In the genomic region with DNA sequence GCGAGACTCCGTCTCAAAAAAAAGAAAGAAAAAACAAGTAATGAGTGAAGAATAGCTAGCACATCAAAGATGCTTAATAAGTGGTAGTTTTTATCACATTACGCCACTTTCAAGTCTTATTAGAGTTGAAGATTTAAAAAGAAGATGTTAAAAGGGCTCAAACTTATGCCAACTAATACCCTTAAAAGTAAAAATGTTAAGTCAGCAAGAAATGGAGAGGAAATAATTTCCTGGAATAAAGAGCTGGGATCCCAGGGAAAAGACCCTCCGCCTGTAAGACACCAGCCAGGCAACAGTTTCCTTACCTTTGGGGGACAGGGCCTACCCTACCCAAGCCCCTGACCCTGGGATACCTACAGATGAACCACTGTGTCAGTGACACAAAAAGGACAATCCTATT, we compare ENCODE assay signal across 17 cellular contexts. TPM values are rescaled to one million over a fixed set of nuclear protein-coding genes. Genes with fewer than 3 reads are reported as not detected.
DNase-seq lines count a peak whose midpoint lies in the region; ATAC-seq and TF ChIP-seq lines count a peak whose summit lies in the region.
"Had no signal": no experiment of that assay in that cellular context is flagged by ENCODE, and none has a peak within 500 bp of the region (broad histone marks: within the 10 kb centered on the region; RNA-seq: fewer than 3 reads in every experiment).

No MANE protein-coding gene starts in this region.

- peak overlapping the region in 6 of 7 donors; percentile 41 to 95 (median 84) for H3K4me3 Mint-ChIP-seq in CD8-positive, alpha-beta memory T cell
- peak overlapping the region; percentile 93 for H3K4me3 Mint-ChIP-seq in activated CD8-positive, alpha-beta T cell treated with anti-CD3 and anti-CD28 coated beads for 36 hours
- H3K4me3 Mint-ChIP-seq in memory B cell (peak overlapping the region; percentile 24), Caco-2 (ENCODE audit: unreplicated experiment) (no peak overlapping the region)
- H3K4me3 Mint-ChIP-seq: CD14-positive monocyte, endodermal cell had no signal

- peak overlapping the region; percentile 14 for H3K4me3 ChIP-seq in CD8-positive, alpha-beta memory T cell (ENCODE audit: low read length)
- no peak overlapping the region for H3K4me3 ChIP-seq in upper lobe of left lung
- no peak overlapping the region for H3K4me3 ChIP-seq in Caco-2 (ENCODE audit: low read depth, low read length)
- H3K4me3 ChIP-seq: adrenal gland, mucosa of descending colon, skin epidermis had no signal

- H3K36me3 ChIP-seq in CD8-positive, alpha-beta memory T cell (ENCODE audit: insufficient read depth, low read length) = peaks cover 30% of the 10 kb centered on the region
- peaks cover 6 to 52% (median 15%) of the 10 kb centered on the region in 4 donors for H3K36me3 ChIP-seq in upper lobe of left lung
- H3K36me3 ChIP-seq in Caco-2 (ENCODE audit: control insufficient read depth, insufficient read depth, low read length) = no peaks in the 10 kb centered on the region

- BruUV-seq in Caco-2 (replicated peaks; lab: Mats Ljungman, UMichigan) = no TSS peak

- intact Hi-C loops in activated CD8-positive, alpha-beta T cell treated with anti-CD3 and anti-CD28 coated beads for 36 hours (cut with micrococcal nuclease) = no loop called here
- intact Hi-C loops in Caco-2 (cut with micrococcal nuclease; ENCODE audit: unreplicated experiment) = no loop called here

- no peaks in the 10 kb centered on the region for H3K27me3 ChIP-seq in CD8-positive, alpha-beta memory T cell (ENCODE audit: insufficient read depth, low read length, poor library complexity, severe bottlenecking)
- H3K27me3 ChIP-seq in upper lobe of left lung (no peaks in the 10 kb centered on the region), Caco-2 (replicated peaks; ENCODE audit: control insufficient read depth, insufficient read depth, low read length) (no peaks in the 10 kb centered on the region)
- H3K27me3 ChIP-seq: adrenal gland had no signal

- H3K9me3 Mint-ChIP-seq in CD8-positive, alpha-beta memory T cell = peaks cover 0 to 3% (median 0%) of the 10 kb centered on the region in 5 donors
- peaks cover 1% of the 10 kb centered on the region for H3K9me3 Mint-ChIP-seq in activated CD8-positive, alpha-beta T cell treated with anti-CD3 and anti-CD28 coated beads for 36 hours
- H3K9me3 Mint-ChIP-seq in memory B cell (peaks cover 2% of the 10 kb centered on the region), Caco-2 (ENCODE audit: unreplicated experiment) (no peaks in the 10 kb centered on the region)
- H3K9me3 Mint-ChIP-seq: endodermal cell had no signal

- TF ChIP-seq EP300 in upper lobe of left lung (IDR thresholded peaks at IDR 0.05) = no peak

- no peak for DNase-seq in CD8-positive, alpha-beta memory T cell
- no peak for DNase-seq in activated CD8-positive, alpha-beta T cell treated with anti-CD3 and anti-CD28 coated beads for 36 hours
- no peak for DNase-seq in memory B cell (ENCODE audit: low spot score in 2 of 2)
- no peak for DNase-seq in upper lobe of left lung
- no peak for DNase-seq in Caco-2
- DNase-seq in NCI-H2171 treated with DMSO at 0.1 percent for 48 hours (lab: John Stamatoyannopoulos, UW) = no peak
- DNase-seq: adrenal gland, endodermal cell, left colon, mucosa of descending colon, MV-4-11, NCI-H748 treated with DMSO at 0.1 percent for 48 hours had no signal

- WGBS in upper lobe of left lung, 2 donors = 92 to 95% methylated on average over 4 of the region's 4 CpGs

- CTCF ChIA-PET in CD8-positive, alpha-beta memory T cell (lab: Charles Lee) = interaction anchor here (1.0 to 4.0 kb wide), 4 partner anchors 15 to 75 kb away, joined by 3 to 37 read pairs (median 20); no protein-coding TSS in a partner anchor
- CTCF ChIA-PET in activated CD8-positive, alpha-beta T cell treated with anti-CD3 and anti-CD28 coated beads for 36 hours (lab: Charles Lee) = interaction anchor here (0.8 to 2.5 kb wide), 4 partner anchors 9 to 53 kb away, joined by 3 to 9 read pairs (median 3); no protein-coding TSS in a partner anchor
- CTCF ChIA-PET in Caco-2 (lab: Charles Lee) = no interaction called here

- H3K9me3 ChIP-seq in CD8-positive, alpha-beta memory T cell (ENCODE audit: low read length) = no peaks in the 10 kb centered on the region
- H3K9me3 ChIP-seq in upper lobe of left lung = no peaks in the 10 kb centered on the region
- H3K9me3 ChIP-seq in Caco-2 = no peaks in the 10 kb centered on the region
- H3K9me3 ChIP-seq: adrenal gland, mucosa of descending colon had no signal

- H3K4me1 Mint-ChIP-seq in CD8-positive, alpha-beta memory T cell = peaks cover 38 to 52% (median 41%) of the 10 kb centered on the region in 3 donors
- H3K4me1 Mint-ChIP-seq in activated CD8-positive, alpha-beta T cell treated with anti-CD3 and anti-CD28 coated beads for 36 hours (ENCODE audit: low read depth) = peaks cover 29% of the 10 kb centered on the region
- H3K4me1 Mint-ChIP-seq in memory B cell (peaks cover 22% of the 10 kb centered on the region), Caco-2 (ENCODE audit: low read depth, unreplicated experiment) (peaks cover 12% of the 10 kb centered on the region)

- H3K36me3 Mint-ChIP-seq in CD8-positive, alpha-beta memory T cell = peaks cover 0 to 45% (median 9%) of the 10 kb centered on the region in 3 donors
- H3K36me3 Mint-ChIP-seq in activated CD8-positive, alpha-beta T cell treated with anti-CD3 and anti-CD28 coated beads for 36 hours (ENCODE audit: low read depth) = peaks cover 39% of the 10 kb centered on the region
- H3K36me3 Mint-ChIP-seq in memory B cell = peaks cover 15% of the 10 kb centered on the region
- H3K36me3 Mint-ChIP-seq in Caco-2 (ENCODE audit: insufficient read depth, unreplicated experiment) = peaks cover 29% of the 10 kb centered on the region

- H3K27me3 Mint-ChIP-seq in CD8-positive, alpha-beta memory T cell = no peaks in the 10 kb centered on the region
- H3K27me3 Mint-ChIP-seq in activated CD8-positive, alpha-beta T cell treated with anti-CD3 and anti-CD28 coated beads for 36 hours = no peaks in the 10 kb centered on the region
- no peaks in the 10 kb centered on the region for H3K27me3 Mint-ChIP-seq in memory B cell
- H3K27me3 Mint-ChIP-seq in Caco-2 (ENCODE audit: insufficient read depth, unreplicated experiment) = no peaks in the 10 kb centered on the region
- H3K27me3 Mint-ChIP-seq: type B pancreatic cell had no signal

- no peak for TF ChIP-seq POLR2A in upper lobe of left lung (IDR thresholded peaks at IDR 0.05)

- H3K4me1 ChIP-seq in CD8-positive, alpha-beta memory T cell (ENCODE audit: insufficient read depth, low read length) = peaks cover 70% of the 10 kb centered on the region
- H3K4me1 ChIP-seq in upper lobe of left lung (peaks cover 16 to 34% (median 20%) of the 10 kb centered on the region in 4 donors), Caco-2 (peaks cover 5% of the 10 kb centered on the region; the same call in 1 of the 2 replicates)

- peak overlapping the region in 5 of 8 donors; percentile 21 to 79 (median 58) for H3K27ac Mint-ChIP-seq in CD8-positive, alpha-beta memory T cell
- peak overlapping the region; percentile 81 for H3K27ac Mint-ChIP-seq in activated CD8-positive, alpha-beta T cell treated with anti-CD3 and anti-CD28 coated beads for 36 hours
- H3K27ac Mint-ChIP-seq in memory B cell (peak overlapping the region; percentile 32), Caco-2 (ENCODE audit: unreplicated experiment) (no peak overlapping the region)
- H3K27ac Mint-ChIP-seq: endodermal cell had no signal

- POLR2A ChIA-PET in CD8-positive, alpha-beta memory T cell (lab: Charles Lee) = interaction anchor here (1.2 to 1.7 kb wide), 2 partner anchors 55 to 67 kb away, joined by 3 to 6 read pairs; no protein-coding TSS in a partner anchor
- POLR2A ChIA-PET in activated CD8-positive, alpha-beta T cell treated with anti-CD3 and anti-CD28 coated beads for 36 hours (lab: Charles Lee) = interaction anchor here (0.9 to 12.4 kb wide), 6 partner anchors 9 to 73 kb away, joined by 3 to 124 read pairs (median 8); no protein-coding TSS in a partner anchor
- POLR2A ChIA-PET in Caco-2 (lab: Charles Lee) = no interaction called here

- ATAC-seq in activated CD8-positive, alpha-beta T cell treated with anti-CD3 and anti-CD28 coated beads for 36 hours = no peak
- ATAC-seq in memory B cell (ENCODE audit: low read depth) (no peak), upper lobe of left lung (ENCODE audit: low FRiP score in 2 of 2) (no peak)
- ATAC-seq: left colon, mucosa of descending colon, Panc1 had no signal

- TF ChIP-seq CTCF in C4-2B (conservative IDR thresholded peaks at IDR 0.05) (no peak), upper lobe of left lung (IDR thresholded peaks at IDR 0.05) (no peak), Caco-2 (IDR thresholded peaks at IDR 0.05; ENCODE audit: insufficient read depth in 1 of 2, low read depth in 1 of 2, low read length in 1 of 2, severe bottlenecking in 1 of 2, unreplicated experiment in 1 of 2) (no peak)
- no peak for TF ChIP-seq CTCF in activated CD8-positive, alpha-beta T cell treated with anti-CD3 and anti-CD28 coated beads for 36 hours (IDR thresholded peaks at IDR 0.05)

- H3K27ac ChIP-seq in C4-2B = peak overlapping the region; percentile 41; the same call in 1 of the 2 replicates
- no peak overlapping the region for H3K27ac ChIP-seq in CD8-positive, alpha-beta memory T cell (ENCODE audit: low read depth, low read length)
- no peak overlapping the region for H3K27ac ChIP-seq in upper lobe of left lung
- H3K27ac ChIP-seq: adrenal gland had no signal

RNA-seq across cellular contexts. Expression of a gene that starts 3.6 kb away (rescaled TPM):
- total RNA-seq in CD8-positive, alpha-beta memory T cell = 100 to 1,000 TPM; 228 to 234 TPM
- 96.8 TPM for polyA plus RNA-seq in CD8-positive, alpha-beta memory T cell
- total RNA-seq in activated CD8-positive, alpha-beta T cell treated with anti-CD3 and anti-CD28 coated beads for 36 hours = 100 to 1,000 TPM; 250 to 253 TPM
- 100 to 1,000 TPM in 5 of 6 donors, 10 to 100 TPM in 1; 95.5 to 256 (median 129) TPM for total RNA-seq in upper lobe of left lung
- total RNA-seq in Caco-2 (2022) = 110 and 112 TPM in 2 replicates
